In genomic region chr5:92909545-92909962, GRCh38 we compare ENCODE assay signal across 9 cellular contexts.
DNase-seq lines count a peak whose midpoint lies in the region; ATAC-seq and TF ChIP-seq lines count a peak whose summit lies in the region.
"Had no signal": no experiment of that assay in that cellular context is flagged by ENCODE, and none has a peak within 500 bp of the region (broad histone marks: within the 10 kb centered on the region; RNA-seq: fewer than 3 reads in every experiment).

No MANE protein-coding gene starts in this region.

- peak; percentile 70 for TF ChIP-seq CTCF in endothelial cell (IDR thresholded peaks at IDR 0.05; ENCODE audit: unreplicated experiment)
- no peak for TF ChIP-seq CTCF in colonic mucosa (IDR thresholded peaks at IDR 0.05)

- no peaks in the 10 kb centered on the region for H3K36me3 Mint-ChIP-seq in endothelial cell (ENCODE audit: low read depth, unreplicated experiment)

- H3K27me3 ChIP-seq in colonic mucosa: no peaks in the 10 kb centered on the region

- intact Hi-C loops in colonic mucosa (cut with DNase I): no loop called here

- no peak overlapping the region for H3K27ac Mint-ChIP-seq in endothelial cell (ENCODE audit: unreplicated experiment)

- H3K4me1 ChIP-seq in colonic mucosa: no peaks in the 10 kb centered on the region

- no peaks in the 10 kb centered on the region for H3K27me3 Mint-ChIP-seq in endothelial cell (ENCODE audit: unreplicated experiment)

- H3K4me3 Mint-ChIP-seq in endothelial cell (ENCODE audit: unreplicated experiment): no peak overlapping the region

- H3K9ac ChIP-seq in colonic mucosa (ENCODE audit: low read depth in 2 of 2, low read length in 2 of 2): no peak overlapping the region

- H3K9me3 Mint-ChIP-seq in endothelial cell (ENCODE audit: unreplicated experiment): no peaks in the 10 kb centered on the region

- ATAC-seq in GM21528 (IDR thresholded peaks at IDR 0.05; ENCODE audit: low FRiP score, unreplicated experiment): no peak

- no peak overlapping the region for H3K27ac ChIP-seq in colonic mucosa
- H3K27ac ChIP-seq: skin epidermis had no signal

- DNase-seq in NCI-H1436 (lab: John Stamatoyannopoulos, UW) (peak; percentile 13), NCI-H1436 treated with DMSO at 0.1 percent for 48 hours (lab: John Stamatoyannopoulos, UW) (no peak), NCI-H1694 treated with DMSO at 0.1 percent for 48 hours (lab: John Stamatoyannopoulos, UW) (peak; percentile 42), endothelial cell (ENCODE audit: low spot score) (peak; percentile 53), renal cortical epithelial cell (ENCODE audit: low read depth) (peak; percentile 4), colonic mucosa (no peak), hepatic stellate cell (ENCODE audit: low spot score) (no peak)

- H3K4me1 Mint-ChIP-seq in endothelial cell (ENCODE audit: unreplicated experiment): no peaks in the 10 kb centered on the region

- H3K4me3 ChIP-seq in colonic mucosa: no peak overlapping the region
- H3K4me3 ChIP-seq: skin epidermis had no signal

- no peaks in the 10 kb centered on the region for H3K9me3 ChIP-seq in colonic mucosa

- no peaks in the 10 kb centered on the region for H3K36me3 ChIP-seq in colonic mucosa

Comparison
In these comparisons a context has a peak if more than half of its experiments do, and no peak if none do; other contexts are left out.
1. DNase-seq: peak in NCI-H1436 (single experiment), NCI-H1694 treated with DMSO at 0.1 percent for 48 hours (single experiment), endothelial cell (single experiment) and renal cortical epithelial cell (single experiment); none in NCI-H1436 treated with DMSO at 0.1 percent for 48 hours (single experiment), colonic mucosa (single experiment) and hepatic stellate cell (single experiment).